1 cellular context compared by ENCODE assay signal in the genomic region with DNA sequence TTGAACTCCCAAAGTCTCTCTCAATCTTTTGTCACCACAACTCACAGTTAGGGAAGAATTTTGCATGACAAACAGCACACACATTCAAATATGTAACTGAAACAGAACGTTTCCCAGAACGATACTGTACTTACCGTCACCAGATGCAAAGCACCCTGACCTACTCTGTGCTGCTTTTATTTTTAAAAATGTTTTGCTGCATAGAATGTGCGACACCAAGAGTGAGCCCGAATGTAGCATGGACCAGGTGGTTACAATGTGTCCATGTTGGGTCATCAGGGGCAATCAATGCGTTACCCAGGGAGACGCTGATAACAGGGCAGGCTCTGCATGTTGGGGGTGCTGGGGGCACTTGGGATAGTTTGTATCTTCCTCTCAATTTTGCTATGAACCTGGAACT.
TF ChIP-seq lines count a peak whose summit lies in the region.

No MANE protein-coding gene starts in this region.

TF ChIP-seq in GM12878, 131 proteins besides CTCF, POLR2A, EP300 and RAD21 (continued from another document):
- TF ChIP-seq, protein P1, sequence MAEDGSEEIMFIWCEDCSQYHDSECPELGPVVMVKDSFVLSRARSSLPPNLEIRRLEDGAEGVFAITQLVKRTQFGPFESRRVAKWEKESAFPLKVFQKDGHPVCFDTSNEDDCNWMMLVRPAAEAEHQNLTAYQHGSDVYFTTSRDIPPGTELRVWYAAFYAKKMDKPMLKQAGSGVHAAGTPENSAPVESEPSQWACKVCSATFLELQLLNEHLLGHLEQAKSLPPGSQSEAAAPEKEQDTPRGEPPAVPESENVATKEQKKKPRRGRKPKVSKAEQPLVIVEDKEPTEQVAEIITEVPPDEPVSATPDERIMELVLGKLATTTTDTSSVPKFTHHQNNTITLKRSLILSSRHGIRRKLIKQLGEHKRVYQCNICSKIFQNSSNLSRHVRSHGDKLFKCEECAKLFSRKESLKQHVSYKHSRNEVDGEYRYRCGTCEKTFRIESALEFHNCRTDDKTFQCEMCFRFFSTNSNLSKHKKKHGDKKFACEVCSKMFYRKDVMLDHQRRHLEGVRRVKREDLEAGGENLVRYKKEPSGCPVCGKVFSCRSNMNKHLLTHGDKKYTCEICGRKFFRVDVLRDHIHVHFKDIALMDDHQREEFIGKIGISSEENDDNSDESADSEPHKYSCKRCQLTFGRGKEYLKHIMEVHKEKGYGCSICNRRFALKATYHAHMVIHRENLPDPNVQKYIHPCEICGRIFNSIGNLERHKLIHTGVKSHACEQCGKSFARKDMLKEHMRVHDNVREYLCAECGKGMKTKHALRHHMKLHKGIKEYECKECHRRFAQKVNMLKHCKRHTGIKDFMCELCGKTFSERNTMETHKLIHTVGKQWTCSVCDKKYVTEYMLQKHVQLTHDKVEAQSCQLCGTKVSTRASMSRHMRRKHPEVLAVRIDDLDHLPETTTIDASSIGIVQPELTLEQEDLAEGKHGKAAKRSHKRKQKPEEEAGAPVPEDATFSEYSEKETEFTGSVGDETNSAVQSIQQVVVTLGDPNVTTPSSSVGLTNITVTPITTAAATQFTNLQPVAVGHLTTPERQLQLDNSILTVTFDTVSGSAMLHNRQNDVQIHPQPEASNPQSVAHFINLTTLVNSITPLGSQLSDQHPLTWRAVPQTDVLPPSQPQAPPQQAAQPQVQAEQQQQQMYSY (CRISPR knock-in tag; IDR thresholded peaks at IDR 0.05) = no peak
- TF ChIP-seq STAT3 (IDR thresholded peaks at IDR 0.05; ENCODE audit: low read depth, low read length) = peak; percentile 67; the same call in 1 of the 2 replicates
- no peak for TF ChIP-seq NBN (IDR thresholded peaks at IDR 0.05)
- TF ChIP-seq CHD4 (IDR thresholded peaks at IDR 0.05) = no peak
